ENCODE assay signal across 22 cellular contexts in the genomic region with DNA sequence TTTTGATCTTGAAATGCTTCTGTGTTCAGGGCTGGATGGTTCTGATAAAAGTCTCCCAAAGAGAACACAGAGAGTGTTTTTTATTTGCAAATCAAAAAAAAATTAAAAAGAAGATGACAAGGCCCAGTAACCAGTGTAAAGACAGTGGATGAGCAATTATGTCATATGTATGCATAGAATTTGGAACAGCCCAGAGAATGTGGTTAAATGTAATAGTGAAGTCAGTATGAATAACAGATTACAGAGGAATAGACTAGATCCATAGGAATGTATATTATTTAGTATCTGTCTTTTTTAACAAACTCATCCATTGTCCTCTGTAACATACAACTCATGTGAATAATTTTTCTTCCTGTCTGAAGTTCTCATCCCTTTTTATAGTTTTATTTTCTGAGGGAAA.
A peak's percentile ranks its signal among the peaks of the same experiment; 100 is the strongest.
DNase-seq lines count a peak whose midpoint lies in the region; ATAC-seq, FAIRE-seq and TF ChIP-seq lines count a peak whose summit lies in the region.
"Had no signal": no experiment of that assay in that cellular context is flagged by ENCODE, and none has a peak within 500 bp of the region (broad histone marks: within the 10 kb centered on the region; RNA-seq: fewer than 3 reads in every experiment).

No MANE protein-coding gene starts in this region.

- TF ChIP-seq CTCF in RWPE1 (conservative IDR thresholded peaks at IDR 0.05; ENCODE audit: low read depth) = no peak
- no peak for TF ChIP-seq CTCF in Peyer's patch (IDR thresholded peaks at IDR 0.05)
- TF ChIP-seq CTCF in right atrium auricular region (IDR thresholded peaks at IDR 0.05) = no peak
- no peak for TF ChIP-seq CTCF in mucosa of descending colon (IDR thresholded peaks at IDR 0.05)

- FAIRE-seq in GM12891 (lab: Jason Lieb, UNC) = no peak
- FAIRE-seq: H54 had no signal

- H3K9me3 ChIP-seq in Peyer's patch (no peaks in the 10 kb centered on the region), right atrium auricular region (no peaks in the 10 kb centered on the region), mucosa of descending colon (no peaks in the 10 kb centered on the region)
- H3K9me3 ChIP-seq: stomach, transverse colon had no signal

- H3K36me3 ChIP-seq in Peyer's patch (no peaks in the 10 kb centered on the region), right atrium auricular region (no peaks in the 10 kb centered on the region), mucosa of descending colon (ENCODE audit: low read depth) (no peaks in the 10 kb centered on the region)
- H3K36me3 ChIP-seq: stomach, transverse colon had no signal

- peak; percentile 74 for DNase-seq in EH (ENCODE audit: low read depth)
- peak; percentile 2 for DNase-seq in RWPE1 (ENCODE audit: low spot score)
- peak; percentile 22 for DNase-seq in epithelial cell of prostate (ENCODE audit: low read depth, low spot score)
- DNase-seq in kidney tubule cell (ENCODE audit: low spot score) = peak; percentile 20
- DNase-seq in GM12891 (ENCODE audit: insufficient read length, low spot score) = no peak
- no peak for DNase-seq in Peyer's patch
- no peak for DNase-seq in right atrium auricular region (ENCODE audit: low spot score)
- DNase-seq in mucosa of descending colon = no peak
- DNase-seq: activated CD4-positive, alpha-beta memory T cell treated with anti-CD3 and anti-CD28 coated beads for 36 hours; activated effector memory CD4-positive, alpha-beta T cell treated with anti-CD3 and anti-CD28 coated beads, Interleukin-2, amount 50 U/mL, for 16 hours; C1 segment of cervical spinal cord; central memory CD4-positive, alpha-beta T cell; erythroblast; head of caudate nucleus; mesendoderm; naive B cell; NCI-H1417 treated with DMSO at 0.1 percent for 48 hours; NCI-H526; stomach; T1000; transverse colon had no signal

- ATAC-seq in mucosa of descending colon = no peak

- POLR2A ChIA-PET in RWPE1 (lab: Yijun Ruan, JAX; ENCODE audit: low non-redundant PET) = no interaction called here

- H3K4me3 ChIP-seq in Peyer's patch (no peak overlapping the region), right atrium auricular region (no peak overlapping the region), mucosa of descending colon (no peak overlapping the region)
- H3K4me3 ChIP-seq: stomach, transverse colon had no signal

- TF ChIP-seq POLR2A in GM12891 (IDR thresholded peaks at IDR 0.05; ENCODE audit: low read depth, low read length) (no peak), Peyer's patch (IDR thresholded peaks at IDR 0.05) (no peak)

- H3K27me3 ChIP-seq in Peyer's patch (no peaks in the 10 kb centered on the region), right atrium auricular region (no peaks in the 10 kb centered on the region)
- H3K27me3 ChIP-seq: stomach, transverse colon had no signal

- no peaks in the 10 kb centered on the region for H3K4me1 ChIP-seq in Peyer's patch
- peaks cover 0 to 16% of the 10 kb centered on the region in 2 donors for H3K4me1 ChIP-seq in right atrium auricular region
- H3K4me1 ChIP-seq in mucosa of descending colon (ENCODE audit: low read depth) = no peaks in the 10 kb centered on the region

- no peak overlapping the region for H3K27ac ChIP-seq in RWPE1
- peak overlapping the region; percentile 91 for H3K27ac ChIP-seq in epithelial cell of prostate
- H3K27ac ChIP-seq in Peyer's patch = no peak overlapping the region
- no peak overlapping the region for H3K27ac ChIP-seq in right atrium auricular region
- H3K27ac ChIP-seq: stomach, transverse colon had no signal

- intact Hi-C loops in mucosa of descending colon (cut with DNase I, micrococcal nuclease) = no loop called here

- CTCF ChIA-PET in RWPE1 (lab: Yijun Ruan, JAX) = interaction anchor here (0.6 kb wide), 1 partner anchor 16 kb away, joined by 4 read pairs; no protein-coding TSS in a partner anchor

TF ChIP-seq in GM12891, 5 proteins besides CTCF, POLR2A, EP300 and RAD21:
- TF ChIP-seq POU2F2 (IDR thresholded peaks at IDR 0.05; ENCODE audit: low read depth, low read length) = no peak
- TF ChIP-seq POLR2AphosphoS5 (IDR thresholded peaks at IDR 0.05; ENCODE audit: low read depth, low read length) = no peak
- no peak for TF ChIP-seq TAF1 (IDR thresholded peaks at IDR 0.05; ENCODE audit: low read depth, low read length)
- no peak for TF ChIP-seq SPI1 (IDR thresholded peaks at IDR 0.05; ENCODE audit: low read depth, low read length)
- no peak for TF ChIP-seq PAX5 (IDR thresholded peaks at IDR 0.05; ENCODE audit: insufficient read depth, low read length, severe bottlenecking)

Comparison
In these comparisons a context has a peak if more than half of its experiments do, and no peak if none do; other contexts are left out.
1. DNase-seq: peak in EH (single experiment), RWPE1 (single experiment), epithelial cell of prostate (single experiment) and kidney tubule cell (single experiment); none in GM12891 (single experiment), Peyer's patch (0 of 3), right atrium auricular region (single experiment) and mucosa of descending colon (0 of 3).